ENCODE assay signal across 1 cellular context in the genomic region with DNA sequence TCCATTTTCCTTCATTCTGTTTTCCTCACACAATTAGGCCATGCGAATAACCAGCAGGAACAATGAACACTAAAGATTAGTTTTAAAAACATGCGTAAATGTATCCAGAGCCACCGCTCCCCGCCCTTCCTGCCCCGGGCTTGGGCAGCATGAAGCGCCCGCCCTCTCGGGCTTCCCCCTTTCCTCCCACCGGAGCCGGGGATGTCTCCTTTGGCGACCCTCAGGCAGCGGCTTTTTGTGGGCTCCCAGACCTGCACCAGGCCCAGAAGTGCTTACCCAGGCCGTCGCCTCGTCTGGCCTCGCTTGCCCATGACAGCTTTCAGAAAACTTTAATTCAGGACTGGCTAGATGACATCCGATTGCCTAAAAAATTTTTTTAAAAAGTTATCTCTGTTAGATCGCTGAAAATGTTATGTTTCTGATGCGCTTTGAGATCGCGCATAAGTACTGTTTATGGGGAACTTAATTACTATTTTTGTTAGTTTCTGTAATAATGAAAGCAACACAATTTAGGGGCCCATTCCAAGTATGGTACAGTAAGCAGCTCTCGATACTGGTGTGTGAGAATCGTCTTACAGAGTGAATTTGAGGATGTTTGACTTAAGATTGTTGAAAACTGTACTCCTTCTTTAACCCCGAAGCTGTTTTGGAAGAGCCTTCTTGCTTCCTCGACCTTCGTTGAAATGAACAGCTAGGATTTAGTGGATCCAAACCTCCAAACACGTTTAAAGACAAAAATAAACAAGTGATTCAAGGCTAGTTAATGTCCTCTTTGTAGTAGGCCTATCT.
TF ChIP-seq lines count a peak whose summit lies in the region.

No MANE protein-coding gene starts in this region.

TF ChIP-seq in GM12878, 131 proteins besides CTCF, POLR2A, EP300 and RAD21 (continued from another document):
- TF ChIP-seq TCF12 (IDR thresholded peaks at IDR 0.05; ENCODE audit: low read depth, low read length) (no peak), TAF1 (IDR thresholded peaks at IDR 0.05; ENCODE audit: borderline replicate concordance, low read depth, low read length) (peak; percentile 38; the same call in 1 of the 2 replicates), RCOR1 (conservative IDR thresholded peaks at IDR 0.05; ENCODE audit: low read depth, low read length) (no peak), CHD1 (IDR thresholded peaks at IDR 0.05; ENCODE audit: low read depth, low read length) (no peak), FOXK2 (IDR thresholded peaks at IDR 0.05) (no peak), WRNIP1 (IDR thresholded peaks at IDR 0.05; ENCODE audit: borderline replicate concordance, low read depth, low read length) (no peak), POLR2AphosphoS5 (IDR thresholded peaks at IDR 0.05; ENCODE audit: low read length) (peak; percentile 19), JUND (IDR thresholded peaks at IDR 0.05; ENCODE audit: low read depth, low read length) (no peak), NR2F1 (conservative IDR thresholded peaks at IDR 0.05) (no peak), ZSCAN29 (IDR thresholded peaks at IDR 0.05) (no peak), JUNB (IDR thresholded peaks at IDR 0.05) (peak; percentile 22; the same call in 1 of the 2 replicates), BRCA1 (IDR thresholded peaks at IDR 0.05; ENCODE audit: low read depth, low read length) (no peak), SRF (IDR thresholded peaks at IDR 0.05; ENCODE audit: low read depth in 2 of 2, low read length in 2 of 2) (0 out of 4 replicates have a peak, but pooled peaks of 1 of the 2 experiments have one; percentile 7), ATF7 (IDR thresholded peaks at IDR 0.05; ENCODE audit: low read depth) (no peak), POU2F2 (IDR thresholded peaks at IDR 0.05; ENCODE audit: borderline replicate concordance, low read depth, low read length) (0 out of 3 replicates have a peak, but pooled peaks have one; percentile 14), MEF2A (IDR thresholded peaks at IDR 0.05; ENCODE audit: insufficient read depth, low read depth, low read length) (0 out of 2 replicates have a peak, but pooled peaks have one; percentile 59), ZNF622 (IDR thresholded peaks at IDR 0.05) (no peak), CHD4 (IDR thresholded peaks at IDR 0.05) (no peak), NFIC (IDR thresholded peaks at IDR 0.05; ENCODE audit: low read depth, low read length) (peak; percentile 35; the same call in 1 of the 2 replicates), TCF3 (IDR thresholded peaks at IDR 0.05; ENCODE audit: borderline replicate concordance, insufficient read depth, low read depth, low read length) (no peak)
- TF ChIP-seq, protein P1, sequence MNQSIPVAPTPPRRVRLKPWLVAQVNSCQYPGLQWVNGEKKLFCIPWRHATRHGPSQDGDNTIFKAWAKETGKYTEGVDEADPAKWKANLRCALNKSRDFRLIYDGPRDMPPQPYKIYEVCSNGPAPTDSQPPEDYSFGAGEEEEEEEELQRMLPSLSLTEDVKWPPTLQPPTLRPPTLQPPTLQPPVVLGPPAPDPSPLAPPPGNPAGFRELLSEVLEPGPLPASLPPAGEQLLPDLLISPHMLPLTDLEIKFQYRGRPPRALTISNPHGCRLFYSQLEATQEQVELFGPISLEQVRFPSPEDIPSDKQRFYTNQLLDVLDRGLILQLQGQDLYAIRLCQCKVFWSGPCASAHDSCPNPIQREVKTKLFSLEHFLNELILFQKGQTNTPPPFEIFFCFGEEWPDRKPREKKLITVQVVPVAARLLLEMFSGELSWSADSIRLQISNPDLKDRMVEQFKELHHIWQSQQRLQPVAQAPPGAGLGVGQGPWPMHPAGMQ (IDR thresholded peaks at IDR 0.05; ENCODE audit: borderline replicate concordance): no peak
- TF ChIP-seq, protein P2, sequence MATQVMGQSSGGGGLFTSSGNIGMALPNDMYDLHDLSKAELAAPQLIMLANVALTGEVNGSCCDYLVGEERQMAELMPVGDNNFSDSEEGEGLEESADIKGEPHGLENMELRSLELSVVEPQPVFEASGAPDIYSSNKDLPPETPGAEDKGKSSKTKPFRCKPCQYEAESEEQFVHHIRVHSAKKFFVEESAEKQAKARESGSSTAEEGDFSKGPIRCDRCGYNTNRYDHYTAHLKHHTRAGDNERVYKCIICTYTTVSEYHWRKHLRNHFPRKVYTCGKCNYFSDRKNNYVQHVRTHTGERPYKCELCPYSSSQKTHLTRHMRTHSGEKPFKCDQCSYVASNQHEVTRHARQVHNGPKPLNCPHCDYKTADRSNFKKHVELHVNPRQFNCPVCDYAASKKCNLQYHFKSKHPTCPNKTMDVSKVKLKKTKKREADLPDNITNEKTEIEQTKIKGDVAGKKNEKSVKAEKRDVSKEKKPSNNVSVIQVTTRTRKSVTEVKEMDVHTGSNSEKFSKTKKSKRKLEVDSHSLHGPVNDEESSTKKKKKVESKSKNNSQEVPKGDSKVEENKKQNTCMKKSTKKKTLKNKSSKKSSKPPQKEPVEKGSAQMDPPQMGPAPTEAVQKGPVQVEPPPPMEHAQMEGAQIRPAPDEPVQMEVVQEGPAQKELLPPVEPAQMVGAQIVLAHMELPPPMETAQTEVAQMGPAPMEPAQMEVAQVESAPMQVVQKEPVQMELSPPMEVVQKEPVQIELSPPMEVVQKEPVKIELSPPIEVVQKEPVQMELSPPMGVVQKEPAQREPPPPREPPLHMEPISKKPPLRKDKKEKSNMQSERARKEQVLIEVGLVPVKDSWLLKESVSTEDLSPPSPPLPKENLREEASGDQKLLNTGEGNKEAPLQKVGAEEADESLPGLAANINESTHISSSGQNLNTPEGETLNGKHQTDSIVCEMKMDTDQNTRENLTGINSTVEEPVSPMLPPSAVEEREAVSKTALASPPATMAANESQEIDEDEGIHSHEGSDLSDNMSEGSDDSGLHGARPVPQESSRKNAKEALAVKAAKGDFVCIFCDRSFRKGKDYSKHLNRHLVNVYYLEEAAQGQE (IDR thresholded peaks at IDR 0.05; ENCODE audit: low read depth, low read length): no peak
- TF ChIP-seq, protein P3, sequence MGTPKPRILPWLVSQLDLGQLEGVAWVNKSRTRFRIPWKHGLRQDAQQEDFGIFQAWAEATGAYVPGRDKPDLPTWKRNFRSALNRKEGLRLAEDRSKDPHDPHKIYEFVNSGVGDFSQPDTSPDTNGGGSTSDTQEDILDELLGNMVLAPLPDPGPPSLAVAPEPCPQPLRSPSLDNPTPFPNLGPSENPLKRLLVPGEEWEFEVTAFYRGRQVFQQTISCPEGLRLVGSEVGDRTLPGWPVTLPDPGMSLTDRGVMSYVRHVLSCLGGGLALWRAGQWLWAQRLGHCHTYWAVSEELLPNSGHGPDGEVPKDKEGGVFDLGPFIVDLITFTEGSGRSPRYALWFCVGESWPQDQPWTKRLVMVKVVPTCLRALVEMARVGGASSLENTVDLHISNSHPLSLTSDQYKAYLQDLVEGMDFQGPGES (IDR thresholded peaks at IDR 0.05): no peak
- TF ChIP-seq, protein P4, sequence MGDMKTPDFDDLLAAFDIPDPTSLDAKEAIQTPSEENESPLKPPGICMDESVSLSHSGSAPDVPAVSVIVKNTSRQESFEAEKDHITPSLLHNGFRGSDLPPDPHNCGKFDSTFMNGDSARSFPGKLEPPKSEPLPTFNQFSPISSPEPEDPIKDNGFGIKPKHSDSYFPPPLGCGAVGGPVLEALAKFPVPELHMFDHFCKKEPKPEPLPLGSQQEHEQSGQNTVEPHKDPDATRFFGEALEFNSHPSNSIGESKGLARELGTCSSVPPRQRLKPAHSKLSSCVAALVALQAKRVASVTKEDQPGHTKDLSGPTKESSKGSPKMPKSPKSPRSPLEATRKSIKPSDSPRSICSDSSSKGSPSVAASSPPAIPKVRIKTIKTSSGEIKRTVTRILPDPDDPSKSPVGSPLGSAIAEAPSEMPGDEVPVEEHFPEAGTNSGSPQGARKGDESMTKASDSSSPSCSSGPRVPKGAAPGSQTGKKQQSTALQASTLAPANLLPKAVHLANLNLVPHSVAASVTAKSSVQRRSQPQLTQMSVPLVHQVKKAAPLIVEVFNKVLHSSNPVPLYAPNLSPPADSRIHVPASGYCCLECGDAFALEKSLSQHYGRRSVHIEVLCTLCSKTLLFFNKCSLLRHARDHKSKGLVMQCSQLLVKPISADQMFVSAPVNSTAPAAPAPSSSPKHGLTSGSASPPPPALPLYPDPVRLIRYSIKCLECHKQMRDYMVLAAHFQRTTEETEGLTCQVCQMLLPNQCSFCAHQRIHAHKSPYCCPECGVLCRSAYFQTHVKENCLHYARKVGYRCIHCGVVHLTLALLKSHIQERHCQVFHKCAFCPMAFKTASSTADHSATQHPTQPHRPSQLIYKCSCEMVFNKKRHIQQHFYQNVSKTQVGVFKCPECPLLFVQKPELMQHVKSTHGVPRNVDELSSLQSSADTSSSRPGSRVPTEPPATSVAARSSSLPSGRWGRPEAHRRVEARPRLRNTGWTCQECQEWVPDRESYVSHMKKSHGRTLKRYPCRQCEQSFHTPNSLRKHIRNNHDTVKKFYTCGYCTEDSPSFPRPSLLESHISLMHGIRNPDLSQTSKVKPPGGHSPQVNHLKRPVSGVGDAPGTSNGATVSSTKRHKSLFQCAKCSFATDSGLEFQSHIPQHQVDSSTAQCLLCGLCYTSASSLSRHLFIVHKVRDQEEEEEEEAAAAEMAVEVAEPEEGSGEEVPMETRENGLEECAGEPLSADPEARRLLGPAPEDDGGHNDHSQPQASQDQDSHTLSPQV (IDR thresholded peaks at IDR 0.05): no peak
- TF ChIP-seq, protein P5, sequence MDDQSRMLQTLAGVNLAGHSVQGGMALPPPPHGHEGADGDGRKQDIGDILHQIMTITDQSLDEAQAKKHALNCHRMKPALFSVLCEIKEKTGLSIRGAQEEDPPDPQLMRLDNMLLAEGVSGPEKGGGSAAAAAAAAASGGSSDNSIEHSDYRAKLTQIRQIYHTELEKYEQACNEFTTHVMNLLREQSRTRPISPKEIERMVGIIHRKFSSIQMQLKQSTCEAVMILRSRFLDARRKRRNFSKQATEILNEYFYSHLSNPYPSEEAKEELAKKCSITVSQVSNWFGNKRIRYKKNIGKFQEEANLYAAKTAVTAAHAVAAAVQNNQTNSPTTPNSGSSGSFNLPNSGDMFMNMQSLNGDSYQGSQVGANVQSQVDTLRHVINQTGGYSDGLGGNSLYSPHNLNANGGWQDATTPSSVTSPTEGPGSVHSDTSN (IDR thresholded peaks at IDR 0.05; ENCODE audit: insufficient replicate concordance, low read depth, low read length): no peak
- TF ChIP-seq, protein P6, sequence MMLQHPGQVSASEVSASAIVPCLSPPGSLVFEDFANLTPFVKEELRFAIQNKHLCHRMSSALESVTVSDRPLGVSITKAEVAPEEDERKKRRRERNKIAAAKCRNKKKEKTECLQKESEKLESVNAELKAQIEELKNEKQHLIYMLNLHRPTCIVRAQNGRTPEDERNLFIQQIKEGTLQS (IDR thresholded peaks at IDR 0.05; ENCODE audit: borderline replicate concordance, extremely low read depth, low read depth, low read length): no peak
